ENCODE assay signal across 14 cellular contexts in genomic region chr5:7801898-7802614, GRCh38.
DNase-seq lines count a peak whose midpoint lies in the region.
"Had no signal": no experiment of that assay in that cellular context is flagged by ENCODE, and none has a peak within 500 bp of the region (broad histone marks: within the 10 kb centered on the region; RNA-seq: fewer than 3 reads in every experiment).

No MANE protein-coding gene starts in this region.

- DNase-seq in NCI-H1092 treated with DMSO at 0.1 percent for 48 hours (lab: John Stamatoyannopoulos, UW) (peak; percentile 32), NCI-H510A treated with DMSO at 0.1 percent for 48 hours (lab: John Stamatoyannopoulos, UW) (peak; percentile 46), head of caudate nucleus (peak in 24 of 42 donors; percentile 12 to 76 (median 45)), superior temporal gyrus (ENCODE audit: extremely low spot score) (peak; percentile 24), NCI-H1105 (lab: John Stamatoyannopoulos, UW) (no peak), SHP77 treated with DMSO at 0.1 percent for 48 hours (lab: John Stamatoyannopoulos, UW) (no peak), amniotic stem cell (lab: John Stamatoyannopoulos, UW) (no peak)
- DNase-seq: activated CD4-positive, alpha-beta T cell treated with anti-CD3 and anti-CD28 coated beads, Interleukin-2, amount 50 U/mL, for 1 hour; activated CD8-positive, alpha-beta memory T cell treated with anti-CD3 and anti-CD28 coated beads, Interleukin-2, amount 50 U/mL, for 48 hours; activated gamma-delta T cell treated with Interleukin-2 at 50 U/mL for 16 hours; effector memory CD8-positive, alpha-beta T cell; esophagus squamous epithelium; left ventricle myocardium superior; Right ventricle myocardium superior had no signal

- intact Hi-C loops in head of caudate nucleus (cut with DNase I), result no loop called here

Comparison
In these comparisons a context has a peak if more than half of its experiments do, and no peak if none do; other contexts are left out.
1. DNase-seq: peak in NCI-H1092 treated with DMSO at 0.1 percent for 48 hours (single experiment), NCI-H510A treated with DMSO at 0.1 percent for 48 hours (single experiment), head of caudate nucleus (24 of 42) and superior temporal gyrus (single experiment); none in NCI-H1105 (single experiment), SHP77 treated with DMSO at 0.1 percent for 48 hours (single experiment) and amniotic stem cell (single experiment).